ENCODE assay signal across 9 cellular contexts in the genomic region with DNA sequence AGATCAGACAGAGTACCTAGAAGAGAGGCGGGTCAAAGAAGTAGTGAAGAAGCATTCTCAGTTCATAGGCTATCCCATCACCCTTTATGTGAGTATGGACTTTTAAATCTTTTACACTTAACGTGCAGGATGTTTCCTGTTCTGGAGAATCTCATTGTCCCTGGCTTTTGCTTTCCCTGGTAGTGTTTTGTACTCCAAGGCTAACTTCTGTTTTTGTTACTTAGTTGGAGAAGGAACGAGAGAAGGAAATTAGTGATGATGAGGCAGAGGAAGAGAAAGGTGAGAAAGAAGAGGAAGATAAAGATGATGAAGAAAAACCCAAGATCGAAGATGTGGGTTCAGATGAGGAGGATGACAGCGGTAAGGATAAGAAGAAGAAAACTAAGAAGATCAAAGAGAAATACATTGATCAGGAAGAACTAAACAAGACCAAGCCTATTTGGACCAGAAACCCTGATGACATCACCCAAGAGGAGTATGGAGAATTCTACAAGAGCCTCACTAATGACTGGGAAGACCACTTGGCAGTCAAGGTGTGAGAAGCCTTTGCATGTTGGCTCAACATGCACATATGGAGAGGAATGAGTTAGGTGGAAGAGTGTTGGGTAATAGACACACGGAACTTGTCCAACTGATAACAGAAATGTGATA. TPM values are rescaled to one million over a fixed set of nuclear protein-coding genes. Genes with fewer than 3 reads are reported as not detected.
DNase-seq lines count a peak whose midpoint lies in the region; ATAC-seq and TF ChIP-seq lines count a peak whose summit lies in the region.
"Had no signal": no experiment of that assay in that cellular context is flagged by ENCODE, and none has a peak within 500 bp of the region (broad histone marks: within the 10 kb centered on the region; RNA-seq: fewer than 3 reads in every experiment).

No MANE protein-coding gene starts in this region.

- DNase-seq in activated CD4-positive, alpha-beta memory T cell treated with anti-CD3 and anti-CD28 coated beads for 36 hours: no peak
- no peak for DNase-seq in natural killer cell
- DNase-seq in CD14-positive monocyte (ENCODE audit: low spot score): no peak
- no peak for DNase-seq in H4 (ENCODE audit: low spot score)
- DNase-seq: left lung, NCI-H1417 treated with DMSO at 0.1 percent for 48 hours, RPMI8226 had no signal

- ATAC-seq in natural killer cell (no peak), GM21619 (IDR thresholded peaks at IDR 0.05; ENCODE audit: unreplicated experiment) (no peak)
- ATAC-seq: left lung had no signal

- H3K4me1 Mint-ChIP-seq in activated CD4-positive, alpha-beta memory T cell treated with anti-CD3 and anti-CD28 coated beads for 36 hours (ENCODE audit: low read depth): peaks cover 68% of the 10 kb centered on the region
- H3K4me1 Mint-ChIP-seq in natural killer cell (peaks cover 52 to 66% of the 10 kb centered on the region in 2 donors), CD14-positive monocyte (peaks cover 35% of the 10 kb centered on the region)

- TF ChIP-seq CTCF in HEK293 (tag by site-specific recombination; IDR thresholded peaks at IDR 0.05) (no peak), natural killer cell (IDR thresholded peaks at IDR 0.05) (no peak), CD14-positive monocyte (IDR thresholded peaks at IDR 0.05) (no peak)

- intact Hi-C loops in activated CD4-positive, alpha-beta memory T cell treated with anti-CD3 and anti-CD28 coated beads for 36 hours (cut with micrococcal nuclease): no loop called here
- intact Hi-C loops in natural killer cell (cut with micrococcal nuclease) (no loop called here), CD14-positive monocyte (cut with micrococcal nuclease) (no loop called here)

- H3K4me3 Mint-ChIP-seq in activated CD4-positive, alpha-beta memory T cell treated with anti-CD3 and anti-CD28 coated beads for 36 hours: peak overlapping the region; percentile 96
- no peak overlapping the region for H3K4me3 Mint-ChIP-seq in natural killer cell
- H3K4me3 Mint-ChIP-seq in CD14-positive monocyte: no peak overlapping the region

- H3K36me3 ChIP-seq in HEK293 (ENCODE audit: control insufficient read depth in 2 of 2, insufficient read depth in 1 of 2, low read length in 2 of 2): peaks cover 28 to 77% of the 10 kb centered on the region in 2 experiments

- H3K36me3 Mint-ChIP-seq in activated CD4-positive, alpha-beta memory T cell treated with anti-CD3 and anti-CD28 coated beads for 36 hours: peaks cover 82% of the 10 kb centered on the region
- H3K36me3 Mint-ChIP-seq in natural killer cell (peaks cover 18% of the 10 kb centered on the region), CD14-positive monocyte (peaks cover 66 to 67% of the 10 kb centered on the region in 2 donors)

- H3K4me3 ChIP-seq in HEK293 (ENCODE audit: low read depth, low read length): no peak overlapping the region

- H3K27me3 Mint-ChIP-seq in activated CD4-positive, alpha-beta memory T cell treated with anti-CD3 and anti-CD28 coated beads for 36 hours: peaks cover 4% of the 10 kb centered on the region
- H3K27me3 Mint-ChIP-seq in natural killer cell (ENCODE audit: low read depth in 2 of 2): no peaks in the 10 kb centered on the region
- peaks cover 0 to 5% (median 0%) of the 10 kb centered on the region in 3 donors for H3K27me3 Mint-ChIP-seq in CD14-positive monocyte (ENCODE audit: low read depth in 3 of 3)

- H3K27ac ChIP-seq in HEK293 (ENCODE audit: extremely low read depth, low read depth, low read length): no peak overlapping the region

- H3K27ac Mint-ChIP-seq in activated CD4-positive, alpha-beta memory T cell treated with anti-CD3 and anti-CD28 coated beads for 36 hours: peak overlapping the region; percentile 99
- H3K27ac Mint-ChIP-seq in natural killer cell: peak overlapping the region; percentile 34 to 99
- H3K27ac Mint-ChIP-seq in CD14-positive monocyte: peak overlapping the region in 3 of 7 donors; percentile 4 to 22 (median 10)

- CTCF ChIA-PET in HEK293 (lab: Yijun Ruan, JAX): interaction anchor here (2.3 to 3.7 kb wide), 3 partner anchors 8 to 78 kb away, joined by 9 to 21 read pairs (median 10); no protein-coding TSS in a partner anchor
- CTCF ChIA-PET in activated CD4-positive, alpha-beta memory T cell treated with anti-CD3 and anti-CD28 coated beads for 36 hours (lab: Charles Lee): no interaction called here

- POLR2A ChIA-PET in HEK293 (lab: Yijun Ruan, JAX): no interaction called here
- POLR2A ChIA-PET in activated CD4-positive, alpha-beta memory T cell treated with anti-CD3 and anti-CD28 coated beads for 36 hours (lab: Charles Lee): interaction anchor here (4.8 to 5.0 kb wide), 2 partner anchors 12 to 13 kb away, joined by 42 to 79 read pairs; no protein-coding TSS in a partner anchor

- no peaks in the 10 kb centered on the region for H3K9me3 Mint-ChIP-seq in activated CD4-positive, alpha-beta memory T cell treated with anti-CD3 and anti-CD28 coated beads for 36 hours
- H3K9me3 Mint-ChIP-seq in natural killer cell: no peaks in the 10 kb centered on the region
- peaks cover 0 to 2% (median 0%) of the 10 kb centered on the region in 7 donors for H3K9me3 Mint-ChIP-seq in CD14-positive monocyte

- H3K9me3 ChIP-seq in HEK293 (ENCODE audit: control insufficient read depth, insufficient read depth, low read depth, low read length): no peaks in the 10 kb centered on the region
- H3K9me3 ChIP-seq: left lung had no signal

- H3K4me1 ChIP-seq in HEK293 (ENCODE audit: control insufficient read depth, insufficient read depth, low read length): no peaks in the 10 kb centered on the region

TF ChIP-seq in HEK293, 187 proteins besides CTCF, POLR2A, EP300 and RAD21 (continues in another document):
- TF ChIP-seq ZNF664 (tag by site-specific recombination; IDR thresholded peaks at IDR 0.05): no peak
- TF ChIP-seq ZNF776 (tag by site-specific recombination; IDR thresholded peaks at IDR 0.05; ENCODE audit: borderline replicate concordance): no peak
- TF ChIP-seq ZBTB21 (tag by site-specific recombination; IDR thresholded peaks at IDR 0.05): 0 out of 2 replicates have a peak, but pooled peaks have one; percentile 27
- TF ChIP-seq, protein P1, sequence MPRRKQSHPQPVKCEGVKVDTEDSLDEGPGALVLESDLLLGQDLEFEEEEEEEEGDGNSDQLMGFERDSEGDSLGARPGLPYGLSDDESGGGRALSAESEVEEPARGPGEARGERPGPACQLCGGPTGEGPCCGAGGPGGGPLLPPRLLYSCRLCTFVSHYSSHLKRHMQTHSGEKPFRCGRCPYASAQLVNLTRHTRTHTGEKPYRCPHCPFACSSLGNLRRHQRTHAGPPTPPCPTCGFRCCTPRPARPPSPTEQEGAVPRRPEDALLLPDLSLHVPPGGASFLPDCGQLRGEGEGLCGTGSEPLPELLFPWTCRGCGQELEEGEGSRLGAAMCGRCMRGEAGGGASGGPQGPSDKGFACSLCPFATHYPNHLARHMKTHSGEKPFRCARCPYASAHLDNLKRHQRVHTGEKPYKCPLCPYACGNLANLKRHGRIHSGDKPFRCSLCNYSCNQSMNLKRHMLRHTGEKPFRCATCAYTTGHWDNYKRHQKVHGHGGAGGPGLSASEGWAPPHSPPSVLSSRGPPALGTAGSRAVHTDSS (tag by site-specific recombination; IDR thresholded peaks at IDR 0.05): peak; percentile 75
- TF ChIP-seq, protein P2, sequence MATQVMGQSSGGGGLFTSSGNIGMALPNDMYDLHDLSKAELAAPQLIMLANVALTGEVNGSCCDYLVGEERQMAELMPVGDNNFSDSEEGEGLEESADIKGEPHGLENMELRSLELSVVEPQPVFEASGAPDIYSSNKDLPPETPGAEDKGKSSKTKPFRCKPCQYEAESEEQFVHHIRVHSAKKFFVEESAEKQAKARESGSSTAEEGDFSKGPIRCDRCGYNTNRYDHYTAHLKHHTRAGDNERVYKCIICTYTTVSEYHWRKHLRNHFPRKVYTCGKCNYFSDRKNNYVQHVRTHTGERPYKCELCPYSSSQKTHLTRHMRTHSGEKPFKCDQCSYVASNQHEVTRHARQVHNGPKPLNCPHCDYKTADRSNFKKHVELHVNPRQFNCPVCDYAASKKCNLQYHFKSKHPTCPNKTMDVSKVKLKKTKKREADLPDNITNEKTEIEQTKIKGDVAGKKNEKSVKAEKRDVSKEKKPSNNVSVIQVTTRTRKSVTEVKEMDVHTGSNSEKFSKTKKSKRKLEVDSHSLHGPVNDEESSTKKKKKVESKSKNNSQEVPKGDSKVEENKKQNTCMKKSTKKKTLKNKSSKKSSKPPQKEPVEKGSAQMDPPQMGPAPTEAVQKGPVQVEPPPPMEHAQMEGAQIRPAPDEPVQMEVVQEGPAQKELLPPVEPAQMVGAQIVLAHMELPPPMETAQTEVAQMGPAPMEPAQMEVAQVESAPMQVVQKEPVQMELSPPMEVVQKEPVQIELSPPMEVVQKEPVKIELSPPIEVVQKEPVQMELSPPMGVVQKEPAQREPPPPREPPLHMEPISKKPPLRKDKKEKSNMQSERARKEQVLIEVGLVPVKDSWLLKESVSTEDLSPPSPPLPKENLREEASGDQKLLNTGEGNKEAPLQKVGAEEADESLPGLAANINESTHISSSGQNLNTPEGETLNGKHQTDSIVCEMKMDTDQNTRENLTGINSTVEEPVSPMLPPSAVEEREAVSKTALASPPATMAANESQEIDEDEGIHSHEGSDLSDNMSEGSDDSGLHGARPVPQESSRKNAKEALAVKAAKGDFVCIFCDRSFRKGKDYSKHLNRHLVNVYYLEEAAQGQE (tag by site-specific recombination; IDR thresholded peaks at IDR 0.05): no peak

RNA-seq across cellular contexts. Expression of a gene that starts 3.3 kb away (rescaled TPM):
- total RNA-seq in activated CD4-positive, alpha-beta memory T cell treated with anti-CD3 and anti-CD28 coated beads for 36 hours: 1,000 to 10,000 TPM; 1,671 to 1,695 TPM
- total RNA-seq in natural killer cell: 100 to 1,000 TPM; 256 to 372 (median 308) TPM
- polyA plus RNA-seq in CD14-positive monocyte: 100 to 1,000 TPM; 119 to 145 TPM
- 2,045 and 2,316 TPM in 2 replicates for total RNA-seq in H4 (2014; rRNA removed; shearing (Covaris generic))

RNA-seq across cellular contexts. Expression of a gene that starts 7.1 kb away (rescaled TPM):
- total RNA-seq in activated CD4-positive, alpha-beta memory T cell treated with anti-CD3 and anti-CD28 coated beads for 36 hours: 10 to 100 TPM; 16.5 to 16.8 TPM
- total RNA-seq in natural killer cell: 10 to 100 TPM; 20.9 to 27.7 (median 26.8) TPM
- polyA plus RNA-seq in CD14-positive monocyte: 10 to 100 TPM; 17.4 to 30.6 TPM
- 177 and 195 TPM in 2 replicates for total RNA-seq in H4 (2014; rRNA removed; shearing (Covaris generic))

RNA-seq across cellular contexts. Expression of a gene that starts 15.2 kb away (rescaled TPM):
- total RNA-seq in activated CD4-positive, alpha-beta memory T cell treated with anti-CD3 and anti-CD28 coated beads for 36 hours: 10 to 100 TPM; 24.7 to 25.1 TPM
- 10 to 100 TPM; 44.9 to 61.5 (median 56.4) TPM for total RNA-seq in natural killer cell
- polyA plus RNA-seq in CD14-positive monocyte: 10 to 100 TPM; 19.9 to 23.2 TPM
- total RNA-seq in H4 (2014; rRNA removed; shearing (Covaris generic)): 11.2 and 12.4 TPM in 2 replicates

RNA-seq across cellular contexts. Expression of a gene that starts 20.1 kb away (rescaled TPM):
- under 1 TPM; 0.07 to 0.12 TPM for total RNA-seq in activated CD4-positive, alpha-beta memory T cell treated with anti-CD3 and anti-CD28 coated beads for 36 hours
- not detected for total RNA-seq in natural killer cell
- not detected for polyA plus RNA-seq in CD14-positive monocyte
- total RNA-seq in H4 (2014; rRNA removed; shearing (Covaris generic)): 0.37 TPM in 1 of 2 replicates, not detected in the other
- total RNA-seq: left lung had no signal

RNA-seq across cellular contexts. Expression of a gene that starts 26.8 kb away (rescaled TPM):
- total RNA-seq in activated CD4-positive, alpha-beta memory T cell treated with anti-CD3 and anti-CD28 coated beads for 36 hours: 10 to 100 TPM; 47.6 to 50.0 TPM
- total RNA-seq in natural killer cell: 1 to 10 TPM; 2.2 to 5.5 (median 5.2) TPM
- 10 to 100 TPM; 14.3 to 15.0 TPM for polyA plus RNA-seq in CD14-positive monocyte
- total RNA-seq in H4 (2014; rRNA removed; shearing (Covaris generic)): 17.3 and 33.8 TPM in 2 replicates
